Comparison of ENCODE assay signal across 23 cellular contexts in genomic region chr14:105469456-105470162, GRCh38. TPM values are rescaled to one million over a fixed set of nuclear protein-coding genes. Genes with fewer than 3 reads are reported as not detected.
DNase-seq lines count a peak whose midpoint lies in the region; ATAC-seq, FAIRE-seq and TF ChIP-seq lines count a peak whose summit lies in the region.
"Had no signal": no experiment of that assay in that cellular context is flagged by ENCODE, and none has a peak within 500 bp of the region (broad histone marks: within the 10 kb centered on the region; RNA-seq: fewer than 3 reads in every experiment).

No MANE protein-coding gene starts in this region.

- H3K4me1 ChIP-seq in BLaER1 treated with 17β-estradiol and CSF1 and Interleukin-3, amounts not matched to agents 10 nM and 100 nM = peaks cover 43 to 78% (median 70%) of the 10 kb centered on the region in 10 experiments
- peaks cover 0 to 91% (median 76%) of the 10 kb centered on the region in 12 donors for H3K4me1 ChIP-seq in heart left ventricle
- peaks cover 46% of the 10 kb centered on the region for H3K4me1 ChIP-seq in prostate gland (replicated peaks)
- H3K4me1 ChIP-seq in MM.1S (ENCODE audit: low read length) = no peaks in the 10 kb centered on the region

- H3K9me3 Mint-ChIP-seq in progenitor cell of endocrine pancreas (ENCODE audit: low read depth) = no peaks in the 10 kb centered on the region
- H3K9me3 Mint-ChIP-seq: activated naive CD4-positive, alpha-beta T cell treated with anti-CD3 and anti-CD28 coated beads, Interleukin-2, amount 50 U/mL, for 72 hours; CD4-positive, alpha-beta memory T cell; dendritic cell treated with granulocyte-macrophage colony-stimulating factor and Interleukin-4, amounts not matched to agents 40 ng/mL and 50 ng/mL, for 4 days; naive thymus-derived CD8-positive, alpha-beta T cell had no signal

- TF ChIP-seq CTCF in VCaP (conservative IDR thresholded peaks at IDR 0.05) (no peak), heart left ventricle (IDR thresholded peaks at IDR 0.05) (no peak), prostate gland (IDR thresholded peaks at IDR 0.05) (no peak), MM.1S (IDR thresholded peaks at IDR 0.05; ENCODE audit: low read length) (no peak), progenitor cell of endocrine pancreas (IDR thresholded peaks at IDR 0.05; ENCODE audit: unreplicated experiment) (no peak), D721Med (IDR thresholded peaks at IDR 0.05; ENCODE audit: insufficient read depth, missing control alignments) (no peak)

- no peaks in the 10 kb centered on the region for H3F3A ChIP-seq in MM.1S (ENCODE audit: insufficient read depth, low read length)

- H3K4me2 ChIP-seq in BLaER1 treated with 17β-estradiol and CSF1 and Interleukin-3, amounts not matched to agents 10 nM and 100 nM = peak overlapping the region; percentile 73 to 100 (median 98)
- H3K4me2 ChIP-seq in MM.1S (ENCODE audit: low read depth, low read length) = no peak overlapping the region

- H3K4me3 Mint-ChIP-seq in progenitor cell of endocrine pancreas (ENCODE audit: low read depth) = no peak overlapping the region
- H3K4me3 Mint-ChIP-seq: CD4-positive, alpha-beta memory T cell; dendritic cell treated with granulocyte-macrophage colony-stimulating factor and Interleukin-4, amounts not matched to agents 40 ng/mL and 50 ng/mL, for 4 days; naive thymus-derived CD8-positive, alpha-beta T cell had no signal

- H2AFZ ChIP-seq in MM.1S (ENCODE audit: low read length) = no peak overlapping the region

- DNase-seq in heart left ventricle = peak in 4 of 5 donors; percentile 64 to 85 (median 74)
- DNase-seq in prostate gland (ENCODE audit: low spot score) = no peak
- DNase-seq in MM.1S = no peak
- no peak for DNase-seq in progenitor cell of endocrine pancreas (ENCODE audit: low spot score, unreplicated experiment)
- no peak for DNase-seq in D721Med (ENCODE audit: insufficient read length, low spot score)
- DNase-seq: activated CD8-positive, alpha-beta memory T cell treated with anti-CD3 and anti-CD28 coated beads for 24 hours; CD4-positive, alpha-beta memory T cell; naive thymus-derived CD8-positive, alpha-beta T cell; NCI-H2081; NCI-H510A treated with DMSO at 0.1 percent for 48 hours; SJCRH30; small intestine; stimulated activated CD4-positive, alpha-beta T cell treated with anti-CD3 and anti-CD28 coated beads, Interleukin-4, amount 100 ng/mL, for 24 hours; T-helper 2 cell had no signal

- ATAC-seq in heart left ventricle (no peak), HG03196 (IDR thresholded peaks at IDR 0.05; ENCODE audit: unreplicated experiment) (no peak)
- ATAC-seq: activated CD4-positive, CD25-positive, alpha-beta regulatory T cell treated with anti-CD3 and anti-CD28 coated beads, Interleukin-2, amount 50 U/mL, for 24 hours; activated naive CD4-positive, alpha-beta T cell treated with anti-CD3 and anti-CD28 coated beads, Interleukin-2, amount 50 U/mL, for 72 hours; naive thymus-derived CD8-positive, alpha-beta T cell had no signal

- H4K20me1 ChIP-seq in BLaER1 treated with 17β-estradiol and CSF1 and Interleukin-3, amounts not matched to agents 10 nM and 100 nM = peaks cover 43 to 95% (median 83%) of the 10 kb centered on the region in 11 experiments; a peak in 21 of 22 replicates
- no peaks in the 10 kb centered on the region for H4K20me1 ChIP-seq in MM.1S (ENCODE audit: insufficient read depth, low read length)

- peaks cover 35 to 46% (median 43%) of the 10 kb centered on the region in 11 experiments for H3K36me3 ChIP-seq in BLaER1 treated with 17β-estradiol and CSF1 and Interleukin-3, amounts not matched to agents 10 nM and 100 nM
- H3K36me3 ChIP-seq in heart left ventricle (peaks cover 0 to 31% (median 13%) of the 10 kb centered on the region in 9 donors), prostate gland (peaks cover 0 to 5% of the 10 kb centered on the region in 2 donors), MM.1S (replicated peaks; ENCODE audit: insufficient read depth, low read length) (no peaks in the 10 kb centered on the region)

- H3K27me3 ChIP-seq in BLaER1 treated with 17β-estradiol and CSF1 and Interleukin-3, amounts not matched to agents 10 nM and 100 nM = peaks cover 0 to 15% (median 0%) of the 10 kb centered on the region in 11 experiments; a peak in 6 of 22 replicates
- H3K27me3 ChIP-seq in heart left ventricle = peaks cover 0 to 5% (median 0%) of the 10 kb centered on the region in 9 donors
- H3K27me3 ChIP-seq in prostate gland (replicated peaks; ENCODE audit: insufficient read depth) = no peaks in the 10 kb centered on the region
- H3K27me3 ChIP-seq in MM.1S (replicated peaks; ENCODE audit: insufficient read depth, low read length) = no peaks in the 10 kb centered on the region
- H3K27me3 ChIP-seq: MG63, SJCRH30 had no signal

- no peaks in the 10 kb centered on the region for H3K79me2 ChIP-seq in MM.1S (ENCODE audit: low read length)

- no peak overlapping the region for H3K27ac Mint-ChIP-seq in progenitor cell of endocrine pancreas
- H3K27ac Mint-ChIP-seq: activated naive CD4-positive, alpha-beta T cell treated with anti-CD3 and anti-CD28 coated beads, Interleukin-2, amount 50 U/mL, for 72 hours; CD4-positive, alpha-beta memory T cell; dendritic cell treated with granulocyte-macrophage colony-stimulating factor and Interleukin-4, amounts not matched to agents 40 ng/mL and 50 ng/mL, for 4 days; naive thymus-derived CD8-positive, alpha-beta T cell had no signal

- no peaks in the 10 kb centered on the region for H3K27me3 Mint-ChIP-seq in progenitor cell of endocrine pancreas
- H3K27me3 Mint-ChIP-seq: CD4-positive, alpha-beta memory T cell; naive thymus-derived CD8-positive, alpha-beta T cell had no signal

- 34 to 57% (median 43%) methylated on average over 10 to 33 of the region's 33 CpGs for WGBS in heart left ventricle, 4 donors
- WGBS in prostate gland = 67% methylated on average over 27 of the region's 33 CpGs

- intact Hi-C loops in heart left ventricle (cut with DNase I) (no loop called here), prostate gland (cut with DNase I) (no loop called here)

- no peak for FAIRE-seq in D721Med (lab: Jason Lieb, UNC)
- FAIRE-seq: frontal cortex, small intestine had no signal

- peaks cover 1% of the 10 kb centered on the region for H3K36me3 Mint-ChIP-seq in progenitor cell of endocrine pancreas (ENCODE audit: insufficient read depth)
- H3K36me3 Mint-ChIP-seq: activated naive CD4-positive, alpha-beta T cell treated with anti-CD3 and anti-CD28 coated beads, Interleukin-2, amount 50 U/mL, for 72 hours; naive thymus-derived CD8-positive, alpha-beta T cell had no signal

- no peaks in the 10 kb centered on the region for H3K9me3 ChIP-seq in BLaER1 treated with 17β-estradiol and CSF1 and Interleukin-3, amounts not matched to agents 10 nM and 100 nM (replicated peaks in 1 of 11)
- H3K9me3 ChIP-seq in heart left ventricle (no peaks in the 10 kb centered on the region), prostate gland (no peaks in the 10 kb centered on the region), MM.1S (replicated peaks; ENCODE audit: insufficient read depth, low read length) (no peaks in the 10 kb centered on the region)
- H3K9me3 ChIP-seq: MG63, SJCRH30 had no signal

- no peaks in the 10 kb centered on the region for H3K4me1 Mint-ChIP-seq in progenitor cell of endocrine pancreas (ENCODE audit: low read depth)

- peak overlapping the region in 1 of 10 experiments; percentile 12; a peak in 1 of 20 replicates for H3K4me3 ChIP-seq in BLaER1 treated with 17β-estradiol and CSF1 and Interleukin-3, amounts not matched to agents 10 nM and 100 nM
- peak overlapping the region in 5 of 12 donors; percentile 10 to 33 (median 28) for H3K4me3 ChIP-seq in heart left ventricle
- no peak overlapping the region for H3K4me3 ChIP-seq in prostate gland
- H3K4me3 ChIP-seq in MM.1S (ENCODE audit: low read length) = no peak overlapping the region
- H3K4me3 ChIP-seq: MG63, SJCRH30 had no signal

- H3K9ac ChIP-seq in BLaER1 treated with 17β-estradiol and CSF1 and Interleukin-3, amounts not matched to agents 10 nM and 100 nM = peak overlapping the region in 5 of 11 experiments; percentile 13 to 58 (median 43); a peak in 6 of 22 replicates
- no peak overlapping the region for H3K9ac ChIP-seq in MM.1S (ENCODE audit: low read length)

- TF ChIP-seq POLR2A in heart left ventricle (IDR thresholded peaks at IDR 0.05) (no peak), prostate gland (IDR thresholded peaks at IDR 0.05) (peak; percentile 16)

- H3K27ac ChIP-seq in BLaER1 treated with 17β-estradiol and CSF1 and Interleukin-3, amounts not matched to agents 10 nM and 100 nM = peak overlapping the region in 1 of 11 experiments; percentile 13; a peak in 1 of 22 replicates
- H3K27ac ChIP-seq in VCaP = peak overlapping the region; percentile 43; the same call in 1 of the 2 replicates
- H3K27ac ChIP-seq in heart left ventricle = peak overlapping the region; percentile 87 to 100 (median 97)
- H3K27ac ChIP-seq in prostate gland = peak overlapping the region; percentile 51 to 71
- H3K27ac ChIP-seq in MM.1S (ENCODE audit: low read length) = no peak overlapping the region
- H3K27ac ChIP-seq: SJCRH30 had no signal

- no peaks in the 10 kb centered on the region for H3K9me2 ChIP-seq in MM.1S (replicated peaks; ENCODE audit: insufficient read depth, low read length)

RNA-seq across cellular contexts. Expression of gene CRIP2, which starts 5.0 kb away (rescaled TPM):
- total RNA-seq in heart left ventricle (1,000 to 10,000 TPM in 2 of 9 donors, 100 to 1,000 TPM in 7; 695 to 1,715 (median 851) TPM), prostate gland (100 to 1,000 TPM in 1 of 2 donors, 10 to 100 TPM in 1; 86.7 to 134 TPM), progenitor cell of endocrine pancreas (17.0 and 19.6 TPM in 2 replicates)
- 1,000 to 10,000 TPM in 1 of 2 donors, 100 to 1,000 TPM in 1; 829 to 1,402 TPM for polyA plus RNA-seq in heart left ventricle

RNA-seq across cellular contexts. Expression of gene CRIP1, which starts 17.1 kb away (rescaled TPM):
- total RNA-seq in heart left ventricle (100 to 1,000 TPM in 1 of 9 donors, 10 to 100 TPM in 8; 12.1 to 195 (median 56.9) TPM), prostate gland (10 to 100 TPM in 1 of 2 donors, 1 to 10 TPM in 1; 4.2 to 22.0 TPM), progenitor cell of endocrine pancreas (5.1 TPM in 2 replicates)
- 100 to 1,000 TPM in 1 of 2 donors, 10 to 100 TPM in 1; 81.1 to 109 TPM for polyA plus RNA-seq in heart left ventricle
- total RNA-seq: frontal cortex, lung microvascular endothelial cell had no signal

RNA-seq across cellular contexts. Expression of gene TEDC1, which starts 21.4 kb away (rescaled TPM):
- 10 to 100 TPM in 1 of 9 donors, 1 to 10 TPM in 7, under 1 TPM in 1; 0.94 to 12.4 (median 3.2) TPM for total RNA-seq in heart left ventricle
- polyA plus RNA-seq in heart left ventricle = 1 to 10 TPM; 4.8 to 6.7 TPM
- total RNA-seq in prostate gland = 1 to 10 TPM; 7.5 to 8.9 TPM
- total RNA-seq in progenitor cell of endocrine pancreas = 20.5 and 20.8 TPM in 2 replicates

RNA-seq across cellular contexts. Expression of gene MTA1, which starts 50.0 kb away (rescaled TPM):
- 100 to 1,000 TPM in 7 of 9 donors, 10 to 100 TPM in 2; 71.8 to 169 (median 109) TPM for total RNA-seq in heart left ventricle
- polyA plus RNA-seq in heart left ventricle = 100 to 1,000 TPM; 103 to 191 TPM
- total RNA-seq in prostate gland = 100 to 1,000 TPM in 1 of 2 donors, 10 to 100 TPM in 1; 58.9 to 155 TPM
- 227 and 238 TPM in 2 replicates for total RNA-seq in progenitor cell of endocrine pancreas

RNA-seq across cellular contexts. Expression of gene TMEM121, which starts 56.8 kb away (rescaled TPM):
- total RNA-seq in heart left ventricle (1 to 10 TPM; 1.0 to 4.4 (median 2.0) TPM), prostate gland (10 to 100 TPM; 11.1 to 15.7 TPM), progenitor cell of endocrine pancreas (3.9 and 4.5 TPM in 2 replicates)
- polyA plus RNA-seq in heart left ventricle = 1 to 10 TPM; 1.1 to 1.5 TPM

Comparison
In these comparisons a context has a peak if more than half of its experiments do, and no peak if none do; other contexts are left out.
1. DNase-seq: peak in heart left ventricle (4 of 5); none in prostate gland (single experiment), MM.1S (single experiment), progenitor cell of endocrine pancreas (single experiment) and D721Med (single experiment).
2. RNA of gene CRIP2, which starts 5.0 kb away (total RNA-seq): 695 to 1,715 TPM in heart left ventricle; 86.7 to 134 TPM in prostate gland and 17.0 to 19.6 TPM in progenitor cell of endocrine pancreas; every median in the first group is over 4 times any median in the second.